10 cellular contexts compared by ENCODE assay signal in the genomic region with DNA sequence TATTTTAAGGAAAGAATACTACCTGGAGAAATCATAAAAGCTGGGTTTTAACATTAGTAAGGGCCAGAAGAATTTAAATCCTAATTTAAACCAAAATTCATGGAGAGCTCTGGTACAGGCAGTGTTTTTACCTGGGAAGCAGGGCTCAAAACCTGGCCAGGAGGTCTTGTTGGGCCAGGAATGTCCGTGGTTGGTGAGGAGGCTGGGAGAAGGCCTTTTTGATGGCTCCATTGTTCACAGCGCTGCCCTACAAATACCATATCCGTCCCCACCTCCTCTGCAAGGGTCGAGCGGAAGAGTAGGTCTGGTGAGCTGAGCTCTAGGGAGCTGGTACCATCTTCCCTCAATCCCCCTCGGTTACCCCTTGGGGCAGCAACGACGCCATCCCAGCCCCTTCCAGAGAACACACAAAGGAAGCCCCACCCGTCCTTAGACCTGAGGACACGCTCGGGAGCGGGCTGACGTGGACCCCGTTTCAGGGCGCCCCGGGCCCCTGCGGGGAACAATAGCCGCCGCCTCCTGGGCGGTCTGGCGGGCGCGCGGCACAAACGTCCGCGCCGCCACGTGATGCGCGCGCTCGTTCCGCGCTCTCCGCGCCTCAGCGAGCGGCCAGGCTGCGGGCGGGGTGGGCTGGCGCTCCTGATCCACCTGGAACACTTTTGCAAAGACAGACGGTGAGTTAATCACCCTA. TPM values are rescaled to one million over a fixed set of nuclear protein-coding genes. Genes with fewer than 3 reads are reported as not detected.
A peak's percentile ranks its signal among the peaks of the same experiment; 100 is the strongest.
DNase-seq lines count a peak whose midpoint lies in the region; ATAC-seq and TF ChIP-seq lines count a peak whose summit lies in the region.
"Had no signal": no experiment of that assay in that cellular context is flagged by ENCODE, and none has a peak within 500 bp of the region (broad histone marks: within the 10 kb centered on the region; RNA-seq: fewer than 3 reads in every experiment).

No MANE protein-coding gene starts in this region.

- TF ChIP-seq CTCF in astrocyte of the spinal cord (IDR thresholded peaks at IDR 0.05; ENCODE audit: low read depth, low read length) (no peak), nephron (IDR thresholded peaks at IDR 0.05; ENCODE audit: unreplicated experiment in 3 of 3) (no peak)

- peak overlapping the region; percentile 80 to 93 (median 84) for H3K4me3 Mint-ChIP-seq in nephron
- peak overlapping the region in 5 of 10 donors; percentile 43 to 66 (median 44) for H3K4me3 Mint-ChIP-seq in naive thymus-derived CD4-positive, alpha-beta T cell

- intact Hi-C loops in naive thymus-derived CD4-positive, alpha-beta T cell (cut with micrococcal nuclease) = no loop called here

- H3K36me3 Mint-ChIP-seq in nephron (ENCODE audit: low read depth) = peaks cover 12% of the 10 kb centered on the region
- peaks cover 0 to 10% (median 0%) of the 10 kb centered on the region in 5 donors for H3K36me3 Mint-ChIP-seq in naive thymus-derived CD4-positive, alpha-beta T cell

- CTCF ChIA-PET in naive thymus-derived CD4-positive, alpha-beta T cell (lab: Charles Lee) = no interaction called here

- no peaks in the 10 kb centered on the region for H3K9me3 ChIP-seq in HUES6 (ENCODE audit: control insufficient read depth, insufficient read depth, low read depth, low read length)
- H3K9me3 ChIP-seq in naive thymus-derived CD4-positive, alpha-beta T cell (ENCODE audit: control insufficient read depth in 2 of 3, low read length in 3 of 3) = no peaks in the 10 kb centered on the region

- peak overlapping the region; percentile 63 for H3K4me3 ChIP-seq in HUES6 (ENCODE audit: low read depth, low read length)
- H3K4me3 ChIP-seq in astrocyte of the spinal cord (ENCODE audit: low read depth, low read length) = peak overlapping the region; percentile 24
- H3K4me3 ChIP-seq in naive thymus-derived CD4-positive, alpha-beta T cell (ENCODE audit: low read length) = no peak overlapping the region
- H3K4me3 ChIP-seq: K562 had no signal

- in situ Hi-C loops in astrocyte of the spinal cord (cut with HindIII; ENCODE audit: low sequenced_read_pairs) = no loop called here

- H3K4me1 Mint-ChIP-seq in nephron = peaks cover 67% of the 10 kb centered on the region
- peaks cover 0 to 29% (median 12%) of the 10 kb centered on the region in 7 donors for H3K4me1 Mint-ChIP-seq in naive thymus-derived CD4-positive, alpha-beta T cell

- POLR2A ChIA-PET in naive thymus-derived CD4-positive, alpha-beta T cell (lab: Charles Lee) = no interaction called here

- H3K36me3 ChIP-seq in HUES6 (ENCODE audit: control insufficient read depth, insufficient read depth, low read length) = no peaks in the 10 kb centered on the region
- no peaks in the 10 kb centered on the region for H3K36me3 ChIP-seq in naive thymus-derived CD4-positive, alpha-beta T cell (ENCODE audit: control insufficient read depth in 2 of 3, insufficient read depth in 3 of 3, low read length in 3 of 3)

- peak overlapping the region; percentile 97 to 100 (median 99) for H3K27ac Mint-ChIP-seq in nephron
- no peak overlapping the region for H3K27ac Mint-ChIP-seq in naive thymus-derived CD4-positive, alpha-beta T cell

- DNase-seq in COLO668 (lab: John Stamatoyannopoulos, UW; ENCODE audit: unreplicated experiment) = peak; percentile 92
- DNase-seq in astrocyte of the spinal cord (ENCODE audit: low read depth, low spot score) = no peak
- DNase-seq in naive thymus-derived CD4-positive, alpha-beta T cell = no peak
- DNase-seq in CD1c-positive myeloid dendritic cell (ENCODE audit: extremely low spot score) = no peak
- DNase-seq: activated CD4-positive, alpha-beta T cell treated with anti-CD3 and anti-CD28 coated beads, Interleukin-2, amount 50 U/mL, for 4 hours had no signal

- peak overlapping the region; percentile 18 for H3K9ac ChIP-seq in HUES6 (ENCODE audit: low read length)

- peaks cover 38% of the 10 kb centered on the region for H3K4me1 ChIP-seq in HUES6 (ENCODE audit: control insufficient read depth, insufficient read depth, low read length)
- H3K4me1 ChIP-seq in naive thymus-derived CD4-positive, alpha-beta T cell (ENCODE audit: control insufficient read depth in 2 of 2, insufficient read depth in 2 of 2, low read length in 2 of 2) = no peaks in the 10 kb centered on the region

- no peak for ATAC-seq in naive thymus-derived CD4-positive, alpha-beta T cell
- ATAC-seq in HG03460 (IDR thresholded peaks at IDR 0.05; ENCODE audit: unreplicated experiment) (no peak), HG03175 (IDR thresholded peaks at IDR 0.05; ENCODE audit: unreplicated experiment) (no peak)

- H3K27me3 Mint-ChIP-seq in nephron (ENCODE audit: low read depth) = peaks cover 26% of the 10 kb centered on the region
- peaks cover 79 to 95% (median 87%) of the 10 kb centered on the region in 5 donors for H3K27me3 Mint-ChIP-seq in naive thymus-derived CD4-positive, alpha-beta T cell

- no peaks in the 10 kb centered on the region for H3K9me3 Mint-ChIP-seq in nephron
- peaks cover 0 to 11% (median 1%) of the 10 kb centered on the region in 11 donors for H3K9me3 Mint-ChIP-seq in naive thymus-derived CD4-positive, alpha-beta T cell

- peaks cover 100% of the 10 kb centered on the region for H3K27me3 ChIP-seq in HUES6 (ENCODE audit: control insufficient read depth, insufficient read depth, low read length)
- peaks cover 22 to 43% of the 10 kb centered on the region in 2 donors for H3K27me3 ChIP-seq in naive thymus-derived CD4-positive, alpha-beta T cell (ENCODE audit: control insufficient read depth in 2 of 2, insufficient read depth in 2 of 2, low read length in 2 of 2)

- H3K27ac ChIP-seq in HUES6 (ENCODE audit: low read depth, low read length) = no peak overlapping the region
- H3K27ac ChIP-seq in naive thymus-derived CD4-positive, alpha-beta T cell (ENCODE audit: low read depth, low read length) = no peak overlapping the region

RNA-seq across cellular contexts. Expression of gene HOXD1, which starts 10.7 kb away (rescaled TPM):
- total RNA-seq in naive thymus-derived CD4-positive, alpha-beta T cell = not detected
- not detected for polyA plus RNA-seq in naive thymus-derived CD4-positive, alpha-beta T cell
- total RNA-seq: K562 had no signal
- polyA plus RNA-seq: K562 had no signal

RNA-seq across cellular contexts. Expression of gene HOXD3, which starts 20.6 kb away (rescaled TPM):
- not detected for total RNA-seq in naive thymus-derived CD4-positive, alpha-beta T cell
- not detected for polyA plus RNA-seq in naive thymus-derived CD4-positive, alpha-beta T cell
- total RNA-seq: K562 had no signal
- polyA plus RNA-seq: K562 had no signal

RNA-seq across cellular contexts. Expression of gene HOXD4, which starts 26.4 kb away (rescaled TPM):
- total RNA-seq in naive thymus-derived CD4-positive, alpha-beta T cell = not detected
- polyA plus RNA-seq in naive thymus-derived CD4-positive, alpha-beta T cell = not detected
- total RNA-seq: K562 had no signal
- polyA plus RNA-seq: K562 had no signal

RNA-seq across cellular contexts. Expression of gene HOXD8, which starts 48.2 kb away (rescaled TPM):
- total RNA-seq in naive thymus-derived CD4-positive, alpha-beta T cell = not detected
- polyA plus RNA-seq in naive thymus-derived CD4-positive, alpha-beta T cell = not detected

RNA-seq across cellular contexts. Expression of gene HOXD9, which starts 55.2 kb away (rescaled TPM):
- total RNA-seq in naive thymus-derived CD4-positive, alpha-beta T cell = not detected
- not detected for polyA plus RNA-seq in naive thymus-derived CD4-positive, alpha-beta T cell
- total RNA-seq: K562 had no signal
- polyA plus RNA-seq: K562 had no signal

Comparison
In these comparisons a context has a peak if more than half of its experiments do, and no peak if none do; other contexts are left out.
1. H3K27ac Mint-ChIP-seq: peak in nephron (3 of 3); none in naive thymus-derived CD4-positive, alpha-beta T cell (0 of 9).